Comparison of ENCODE assay signal across 8 cellular contexts in the genomic region with DNA sequence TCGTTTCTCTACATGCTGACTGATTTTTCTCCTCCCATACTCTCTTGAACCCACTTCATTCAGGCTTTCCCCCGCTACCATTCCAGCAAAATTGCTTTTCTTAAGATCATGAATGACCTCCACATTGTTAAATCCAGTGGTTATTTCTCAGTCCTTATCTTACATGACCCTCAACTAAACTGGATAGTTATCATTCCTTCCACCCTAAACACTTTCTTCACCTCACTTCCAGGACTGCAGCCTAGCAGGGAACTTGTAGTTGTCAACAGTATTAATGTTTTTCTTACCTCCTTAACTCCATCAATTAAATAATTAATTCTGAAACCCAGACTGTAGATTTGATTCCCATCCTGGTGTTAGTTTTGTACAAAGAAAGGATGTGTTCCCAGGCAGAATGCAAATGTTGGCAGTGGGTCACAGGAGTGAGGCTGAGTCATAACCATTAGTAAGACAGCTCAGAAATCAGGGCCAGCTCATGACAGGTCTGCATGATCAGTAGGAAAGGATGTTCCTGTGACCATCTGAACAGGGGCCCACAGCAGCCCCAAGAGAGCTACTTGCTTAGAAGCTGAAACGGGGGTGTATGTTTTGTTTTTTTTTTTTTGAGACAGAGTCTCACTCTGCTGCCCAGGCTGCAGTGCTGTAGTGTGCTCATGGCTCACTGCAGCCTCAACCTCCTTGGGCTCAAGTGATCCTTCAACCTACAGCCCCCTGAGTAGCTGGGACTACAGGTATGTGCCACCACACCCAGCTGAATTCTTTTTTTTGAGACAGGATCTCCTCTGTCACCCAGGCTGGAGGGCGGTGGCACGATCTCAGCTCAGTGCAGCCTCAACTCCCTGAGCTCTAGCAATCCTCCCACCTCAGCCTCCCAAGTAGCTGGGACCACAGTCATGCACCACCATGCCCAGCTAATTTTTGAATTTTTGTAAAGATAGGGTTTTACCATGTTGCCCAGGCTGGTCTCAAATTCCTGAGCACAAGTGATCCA. TPM values are rescaled to one million over a fixed set of nuclear protein-coding genes. Genes with fewer than 3 reads are reported as not detected.
DNase-seq lines count a peak whose midpoint lies in the region; ATAC-seq and TF ChIP-seq lines count a peak whose summit lies in the region.

No MANE protein-coding gene starts in this region.

- H2BK120ac ChIP-seq in mesenchymal stem cell (ENCODE audit: low read depth, low read length) = peak overlapping the region; percentile 11

- no peaks in the 10 kb centered on the region for H3K36me3 Mint-ChIP-seq in activated T-helper 17 cell treated with anti-CD3 and anti-CD28 coated beads, Interleukin-2, amount 50 U/mL, for 72 hours (ENCODE audit: low read depth)
- no peaks in the 10 kb centered on the region for H3K36me3 Mint-ChIP-seq in glutamatergic neuron (ENCODE audit: unreplicated experiment)

- no peak overlapping the region for H2AFZ ChIP-seq in mesenchymal stem cell (ENCODE audit: low read depth, low read length)

- no peak overlapping the region for H3K23ac ChIP-seq in mesenchymal stem cell (ENCODE audit: low read length in 2 of 2)

- no peaks in the 10 kb centered on the region for H3K79me1 ChIP-seq in mesenchymal stem cell (replicated peaks; ENCODE audit: low read length, poor library complexity, severe bottlenecking)

- no peak overlapping the region for H3K14ac ChIP-seq in mesenchymal stem cell (ENCODE audit: low read length in 2 of 2)

- H3K36me3 ChIP-seq in mesenchymal stem cell (ENCODE audit: control insufficient read depth in 1 of 2, insufficient read depth in 2 of 2, low read depth in 1 of 2, low read length in 2 of 2) = no peaks in the 10 kb centered on the region

- H3K4me3 Mint-ChIP-seq in activated T-helper 17 cell treated with anti-CD3 and anti-CD28 coated beads, Interleukin-2, amount 50 U/mL, for 72 hours = no peak overlapping the region
- H3K4me3 Mint-ChIP-seq in glutamatergic neuron (ENCODE audit: unreplicated experiment) = no peak overlapping the region

- peak overlapping the region; percentile 22 to 24 for H3K4ac ChIP-seq in mesenchymal stem cell (ENCODE audit: low read depth in 1 of 2, low read length in 2 of 2)

- H3K27me3 Mint-ChIP-seq in activated T-helper 17 cell treated with anti-CD3 and anti-CD28 coated beads, Interleukin-2, amount 50 U/mL, for 72 hours = peaks cover 11% of the 10 kb centered on the region
- no peaks in the 10 kb centered on the region for H3K27me3 Mint-ChIP-seq in glutamatergic neuron (ENCODE audit: unreplicated experiment)

- 62% methylated on average over 5 of the region's 5 CpGs for WGBS in mesenchymal stem cell

- H3K4me3 ChIP-seq in mesenchymal stem cell (ENCODE audit: insufficient read depth in 1 of 2, low read depth in 1 of 2, low read length in 2 of 2) = no peak overlapping the region

- TF ChIP-seq CTCF in glutamatergic neuron (IDR thresholded peaks at IDR 0.05; ENCODE audit: partially characterized antibody, unreplicated experiment) = no peak

- H3K4me1 ChIP-seq in mesenchymal stem cell (ENCODE audit: control insufficient read depth, insufficient read depth, low read depth, low read length) = peaks cover 24% of the 10 kb centered on the region

- no peak overlapping the region for H3K4me2 ChIP-seq in mesenchymal stem cell (ENCODE audit: low read length, poor library complexity, severe bottlenecking)

- H3K27ac ChIP-seq in mesenchymal stem cell (ENCODE audit: low read length, poor library complexity, severe bottlenecking) = peak overlapping the region; percentile 85

- H4K91ac ChIP-seq in mesenchymal stem cell (ENCODE audit: low read length) = no peak overlapping the region

- peak overlapping the region; percentile 61 for H4K8ac ChIP-seq in mesenchymal stem cell (ENCODE audit: low read length)

- H3K4me1 Mint-ChIP-seq in activated T-helper 17 cell treated with anti-CD3 and anti-CD28 coated beads, Interleukin-2, amount 50 U/mL, for 72 hours = no peaks in the 10 kb centered on the region
- H3K4me1 Mint-ChIP-seq in glutamatergic neuron (ENCODE audit: low read depth, unreplicated experiment) = peaks cover 7% of the 10 kb centered on the region

- H2BK12ac ChIP-seq in mesenchymal stem cell (ENCODE audit: low read length in 2 of 2) = peak overlapping the region; percentile 49 to 58

- H3K27me3 ChIP-seq in mesenchymal stem cell (ENCODE audit: control insufficient read depth in 1 of 2, insufficient read depth in 1 of 2, low read length in 2 of 2) = no peaks in the 10 kb centered on the region

- peak overlapping the region; percentile 65 to 85 for H3K18ac ChIP-seq in mesenchymal stem cell (ENCODE audit: low read depth in 1 of 2, low read length in 2 of 2)

- no peak overlapping the region for H2BK15ac ChIP-seq in mesenchymal stem cell (ENCODE audit: low read depth, poor library complexity, severe bottlenecking)

- H3K27ac Mint-ChIP-seq in activated T-helper 17 cell treated with anti-CD3 and anti-CD28 coated beads, Interleukin-2, amount 50 U/mL, for 72 hours = no peak overlapping the region
- H3K27ac Mint-ChIP-seq in glutamatergic neuron (ENCODE audit: unreplicated experiment) = no peak overlapping the region

- H2AK5ac ChIP-seq in mesenchymal stem cell (ENCODE audit: low read length, severe bottlenecking) = no peak overlapping the region

- peak overlapping the region; percentile 84 for H3K9ac ChIP-seq in mesenchymal stem cell (ENCODE audit: low read length)

- DNase-seq in Daoy (ENCODE audit: low read depth) = peak; percentile 99
- peak; percentile 95 for DNase-seq in mesenchymal stem cell
- DNase-seq in NCI-H345 treated with DMSO at 0.1 percent for 48 hours (lab: John Stamatoyannopoulos, UW; ENCODE audit: unreplicated experiment) = no peak
- no peak for DNase-seq in activated naive CD4-positive, alpha-beta T cell treated with anti-CD3 and anti-CD28 coated beads, Interleukin-2, amount 50 U/mL, for 16 hours
- no peak for DNase-seq in glutamatergic neuron

- no peak overlapping the region for H2BK5ac ChIP-seq in mesenchymal stem cell (ENCODE audit: low read depth, low read length, poor library complexity, severe bottlenecking)

- no peaks in the 10 kb centered on the region for H3K9me3 ChIP-seq in mesenchymal stem cell (ENCODE audit: control insufficient read depth, low read length)

- no peaks in the 10 kb centered on the region for H3K9me3 Mint-ChIP-seq in activated T-helper 17 cell treated with anti-CD3 and anti-CD28 coated beads, Interleukin-2, amount 50 U/mL, for 72 hours
- no peaks in the 10 kb centered on the region for H3K9me3 Mint-ChIP-seq in glutamatergic neuron (ENCODE audit: unreplicated experiment)

- peak; percentile 50 for ATAC-seq in GM19397 (IDR thresholded peaks at IDR 0.05; ENCODE audit: unreplicated experiment)
- ATAC-seq in HG03354 (IDR thresholded peaks at IDR 0.05; ENCODE audit: poor library complexity, severe bottlenecking, unreplicated experiment) = peak; percentile 76
- peak; percentile 85 for ATAC-seq in activated T-helper 17 cell treated with anti-CD3 and anti-CD28 coated beads, Interleukin-2, amount 50 U/mL, for 72 hours (replicated peaks)

RNA-seq across cellular contexts. Expression of gene BCL2L10, which starts 9.1 kb away (rescaled TPM):
- total RNA-seq in Daoy (2014; rRNA removed; shearing (Covaris generic)) = not detected in 2 replicates
- total RNA-seq in activated T-helper 17 cell treated with anti-CD3 and anti-CD28 coated beads, Interleukin-2, amount 50 U/mL, for 72 hours = not detected
- 0.06 TPM for polyA plus RNA-seq in mesenchymal stem cell (2013, experiment 1 of 2)
- not detected for polyA plus RNA-seq in mesenchymal stem cell (2013, experiment 2 of 2)
- total RNA-seq in glutamatergic neuron (ENCODE audit: unreplicated experiment) = not detected

Comparison
In these comparisons a context has a peak if more than half of its experiments do, and no peak if none do; other contexts are left out.
1. DNase-seq: peak in Daoy (single experiment) and mesenchymal stem cell (single experiment); none in NCI-H345 treated with DMSO at 0.1 percent for 48 hours (single experiment), activated naive CD4-positive, alpha-beta T cell treated with anti-CD3 and anti-CD28 coated beads, Interleukin-2, amount 50 U/mL, for 16 hours (single experiment) and glutamatergic neuron (single experiment).
2. Peak in every context shown above with its lines, with median percentiles within 50 percentile points of each other: ATAC-seq.